8 cellular contexts compared by ENCODE assay signal in the genomic region with DNA sequence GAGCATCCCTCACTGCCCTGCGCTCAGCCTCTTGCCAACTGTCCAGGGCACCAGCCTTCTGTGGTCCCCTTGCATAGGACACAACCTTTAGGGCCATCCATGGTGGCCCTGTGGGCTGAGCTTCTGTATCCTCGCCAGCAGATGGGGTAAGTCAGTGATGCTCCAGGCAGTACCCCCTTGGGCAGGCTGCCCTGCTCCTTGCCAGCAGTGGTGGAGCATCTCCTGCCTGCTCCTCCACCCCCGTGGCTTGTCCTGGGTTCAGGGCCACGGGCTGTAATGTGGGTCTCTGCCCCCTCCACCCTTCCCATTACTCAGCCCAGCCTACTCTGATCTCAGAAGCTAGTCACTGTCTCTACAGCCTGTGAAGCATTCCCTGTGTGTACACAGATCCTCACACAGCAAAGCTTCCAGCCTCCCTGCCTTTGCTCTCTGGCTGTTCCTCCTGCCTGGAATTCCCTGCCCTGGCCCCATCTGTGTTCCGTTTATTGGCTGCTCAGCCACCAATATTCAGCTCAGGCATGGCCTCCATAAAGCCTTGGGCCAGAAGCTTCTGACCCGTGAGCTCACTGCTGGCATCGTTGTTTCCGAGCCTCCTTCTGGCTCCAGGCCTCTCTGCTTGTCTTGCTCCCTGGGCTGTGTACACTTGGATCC.
A peak's percentile ranks its signal among the peaks of the same experiment; 100 is the strongest.
DNase-seq lines count a peak whose midpoint lies in the region; ATAC-seq, FAIRE-seq and TF ChIP-seq lines count a peak whose summit lies in the region.

No MANE protein-coding gene starts in this region.

- H4K20me1 ChIP-seq in MM.1S (ENCODE audit: insufficient read depth, low read length), result no peaks in the 10 kb centered on the region

- ATAC-seq in Right ventricle myocardium inferior, result peak; percentile 56

- FAIRE-seq in kidney (lab: Jason Lieb, UNC) (no peak), RCC 7860 (lab: Jason Lieb, UNC) (no peak)

- TF ChIP-seq CTCF in MM.1S (IDR thresholded peaks at IDR 0.05; ENCODE audit: low read length) (peak; percentile 34), kidney (IDR thresholded peaks at IDR 0.05; ENCODE audit: borderline replicate concordance, extremely low read depth, insufficient read depth) (no peak)

- H3K27me3 ChIP-seq in MM.1S (replicated peaks; ENCODE audit: insufficient read depth, low read length), result peaks cover 99% of the 10 kb centered on the region

- no peaks in the 10 kb centered on the region for H3K36me3 ChIP-seq in MM.1S (replicated peaks; ENCODE audit: insufficient read depth, low read length)
- H3K36me3 ChIP-seq in kidney (ENCODE audit: control insufficient read depth in 1 of 2, insufficient read depth in 2 of 2, low read length in 2 of 2), result no peaks in the 10 kb centered on the region

- no peaks in the 10 kb centered on the region for H3K9me2 ChIP-seq in MM.1S (replicated peaks; ENCODE audit: insufficient read depth, low read length)

- DNase-seq in Right ventricle myocardium inferior (ENCODE audit: missing footprints) (peak; percentile 66), cardiac septum (ENCODE audit: low spot score) (no peak), MM.1S (peak; percentile 15), kidney (peak; percentile 70), HPDE6-E6E7 (ENCODE audit: extremely low spot score) (no peak), NK-92 (lab: John Stamatoyannopoulos, UW; ENCODE audit: unreplicated experiment) (no peak), RCC 7860 (ENCODE audit: low spot score) (no peak)
- peak; percentile 22 to 29 for DNase-seq in activated T-cell treated with anti-CD3 and anti-CD28 coated beads, Interleukin-2, amount 50 U/mL, for 48 hours

- no peak overlapping the region for H3K4me2 ChIP-seq in MM.1S (ENCODE audit: low read depth, low read length)

- no peaks in the 10 kb centered on the region for H3F3A ChIP-seq in MM.1S (ENCODE audit: insufficient read depth, low read length)

- H3K79me2 ChIP-seq in MM.1S (ENCODE audit: low read length), result no peaks in the 10 kb centered on the region

- H3K9ac ChIP-seq in MM.1S (ENCODE audit: low read length) (no peak overlapping the region), kidney (ENCODE audit: low read length in 2 of 2) (no peak overlapping the region)

- H3K4me1 ChIP-seq in MM.1S (ENCODE audit: low read length) (no peaks in the 10 kb centered on the region), kidney (ENCODE audit: control insufficient read depth in 1 of 2, insufficient read depth in 1 of 2, low read depth in 1 of 2, low read length in 2 of 2) (peaks cover 0 to 3% of the 10 kb centered on the region in 2 donors)

- no peak overlapping the region for H3K27ac ChIP-seq in MM.1S (ENCODE audit: low read length)
- H3K27ac ChIP-seq in kidney (ENCODE audit: low read depth in 2 of 2, low read length in 2 of 2), result no peak overlapping the region

- H2AFZ ChIP-seq in MM.1S (ENCODE audit: low read length), result no peak overlapping the region

- H3K9me3 ChIP-seq in MM.1S (replicated peaks; ENCODE audit: insufficient read depth, low read length), result no peaks in the 10 kb centered on the region
- H3K9me3 ChIP-seq in kidney (ENCODE audit: control insufficient read depth in 1 of 2, low read length in 2 of 2), result no peaks in the 10 kb centered on the region

- intact Hi-C loops in Right ventricle myocardium inferior (cut with DNase I), result no loop called here
- intact Hi-C loops in cardiac septum (cut with DNase I), result no loop called here
- intact Hi-C loops in kidney (cut with DNase I), result no loop called here

- no peak overlapping the region for H3K4me3 ChIP-seq in MM.1S (ENCODE audit: low read length)
- no peak overlapping the region for H3K4me3 ChIP-seq in kidney (ENCODE audit: low read length in 2 of 2)

Comparison
In these comparisons a context has a peak if more than half of its experiments do, and no peak if none do; other contexts are left out.
1. DNase-seq: peak in Right ventricle myocardium inferior (single experiment), MM.1S (single experiment), activated T-cell treated with anti-CD3 and anti-CD28 coated beads, Interleukin-2, amount 50 U/mL, for 48 hours (2 of 2) and kidney (single experiment); none in cardiac septum (single experiment), HPDE6-E6E7 (single experiment), NK-92 (single experiment) and RCC 7860 (single experiment).